In the genomic region with DNA sequence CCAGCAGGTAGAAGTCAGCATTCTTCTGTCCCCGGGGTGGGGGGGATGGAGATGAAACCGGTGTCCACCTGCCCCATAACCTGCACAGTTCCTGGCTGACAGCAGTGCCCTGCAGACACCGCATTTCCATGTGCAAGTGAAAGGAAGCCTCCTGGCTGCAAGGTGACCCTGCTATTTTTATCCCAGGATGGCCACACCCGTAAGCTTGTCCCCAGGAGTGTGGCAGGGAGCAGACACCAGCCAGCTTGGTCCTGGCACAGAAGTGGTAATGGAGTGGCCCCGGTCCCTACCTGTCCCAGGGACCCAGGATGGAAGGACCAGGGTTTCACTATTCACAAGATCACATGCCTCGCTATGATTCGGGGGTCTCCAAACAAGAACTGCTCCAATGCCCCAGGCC, we compare ENCODE assay signal across 22 cellular contexts.
"Had no signal": no experiment of that assay in that cellular context is flagged by ENCODE, and none has a peak within 500 bp of the region (broad histone marks: within the 10 kb centered on the region; RNA-seq: fewer than 3 reads in every experiment).

No MANE protein-coding gene starts in this region.

- H3K27ac ChIP-seq: prostate gland, right lobe of liver, thoracic aorta, upper lobe of right lung had no signal

- H3K4me1 ChIP-seq: prostate gland, right lobe of liver, upper lobe of right lung had no signal

- ATAC-seq: activated T-helper 17 cell treated with anti-CD3 and anti-CD28 coated beads, Interleukin-2, amount 50 U/mL, for 72 hours; naive thymus-derived CD8-positive, alpha-beta T cell; right lobe of liver; stimulated activated naive B cell treated with anti-CD40 and anti-IgM and Interleukin-4, amounts not matched to agents 10 μg/mL and 1 μg/mL and 100 μg/mL, for 72 hours; upper lobe of right lung had no signal

- H3K27me3 ChIP-seq: right lobe of liver, upper lobe of right lung had no signal

- H3K9me3 ChIP-seq: prostate gland, right lobe of liver, SK-N-SH, thoracic aorta, upper lobe of right lung had no signal

- H3K4me3 ChIP-seq: lung, prostate gland, right lobe of liver, thoracic aorta, upper lobe of right lung had no signal

- H3K9ac ChIP-seq: SK-N-SH had no signal

- H3K4me2 ChIP-seq: SK-N-SH had no signal

- DNase-seq: activated CD4-positive, alpha-beta T cell treated with anti-CD3 and anti-CD28 coated beads, Interleukin-2, amount 50 U/mL, for 1 hour; activated CD4-positive, CD25-positive, alpha-beta regulatory T cell treated with anti-CD3 and anti-CD28 coated beads, Interleukin-2, amount 50 U/mL, for 72 hours; activated naive CD4-positive, alpha-beta T cell treated with Interleukin-2 at 50 U/mL for 16 hours; activated T-cell treated with anti-CD3 and anti-CD28 coated beads, Interleukin-2, amount 50 U/mL, for 24 hours; amygdala; dermis blood vessel endothelial cell; effector memory CD4-positive, alpha-beta T cell; foreskin melanocyte; glutamatergic neuron; hypothalamus; naive thymus-derived CD8-positive, alpha-beta T cell; right lobe of liver; SIG-M5; SK-N-SH; small intestine; stimulated activated CD4-positive, alpha-beta T cell treated with anti-CD3 and anti-CD28 coated beads, Interleukin-2, amount 100 ng/mL, for 24 hours; stimulated activated naive B cell treated with anti-CD40 and anti-IgM and Interleukin-4, amounts not matched to agents 10 μg/mL and 1 μg/mL and 100 μg/mL, for 72 hours; upper lobe of right lung had no signal
